In the genomic region with DNA sequence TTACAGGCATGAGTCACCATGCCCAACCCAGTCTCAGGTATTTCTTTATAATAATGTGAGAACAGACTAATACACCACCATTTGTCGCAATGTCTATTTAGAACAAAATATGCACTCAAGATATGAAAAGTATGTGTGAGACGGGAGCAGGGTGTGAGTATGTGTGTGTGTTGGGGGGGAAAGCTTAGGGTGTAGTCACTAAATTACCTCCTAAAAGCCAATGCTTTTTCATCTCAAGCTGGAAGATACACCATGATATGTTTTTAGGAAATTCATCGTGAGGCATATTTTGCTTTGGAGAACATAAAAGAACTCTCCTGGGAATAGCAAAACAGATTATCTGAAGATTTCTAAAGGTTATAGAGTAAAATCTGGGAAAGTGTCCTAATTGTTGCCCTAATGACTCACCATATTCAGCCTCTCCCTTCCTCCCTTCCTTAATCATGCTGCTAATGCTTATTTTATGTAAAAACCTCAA, we compare ENCODE assay signal across 30 cellular contexts.
DNase-seq lines count a peak whose midpoint lies in the region; ATAC-seq and TF ChIP-seq lines count a peak whose summit lies in the region.
"Had no signal": no experiment of that assay in that cellular context is flagged by ENCODE, and none has a peak within 500 bp of the region (broad histone marks: within the 10 kb centered on the region; RNA-seq: fewer than 3 reads in every experiment).

No MANE protein-coding gene starts in this region.

- no peak overlapping the region for H3K4me2 ChIP-seq in fibroblast of lung (ENCODE audit: extremely low read depth, insufficient read depth, low read length)

- H3K36me3 ChIP-seq in fibroblast of lung (ENCODE audit: control insufficient read depth, insufficient read depth, low read length) = no peaks in the 10 kb centered on the region
- H3K36me3 ChIP-seq: tibial nerve had no signal

- H3K9ac ChIP-seq in fibroblast of lung (ENCODE audit: insufficient read depth, low read length) = no peak overlapping the region

- H3K4me3 ChIP-seq in fibroblast of lung (replicated peaks in 1 of 4; ENCODE audit: control extremely low read depth in 1 of 4, insufficient read depth in 1 of 4, low read depth in 3 of 4, low read length in 4 of 4) = no peak overlapping the region
- H3K4me3 ChIP-seq: K562, skin epidermis, tibial nerve had no signal

- TF ChIP-seq CTCF in fibroblast of lung (conservative IDR thresholded peaks at IDR 0.05 in 1 of 2, IDR thresholded peaks at IDR 0.05 in 1 of 2; ENCODE audit: low read depth in 1 of 2, low read length in 2 of 2) = no peak

- no peak overlapping the region for H3K27ac ChIP-seq in fibroblast of lung (ENCODE audit: insufficient read depth, low read length)
- H3K27ac ChIP-seq: skin epidermis, VCaP had no signal

- no peaks in the 10 kb centered on the region for H4K20me1 ChIP-seq in fibroblast of lung (ENCODE audit: control insufficient read depth, extremely low read depth, insufficient read depth, low read length)

- H3K79me2 ChIP-seq in fibroblast of lung (ENCODE audit: control insufficient read depth, insufficient read depth, low read length) = no peaks in the 10 kb centered on the region

- no peaks in the 10 kb centered on the region for H3K27me3 ChIP-seq in fibroblast of lung (ENCODE audit: control insufficient read depth, insufficient read depth, low read length)
- H3K27me3 ChIP-seq: tibial nerve had no signal

- H3K9me3 ChIP-seq in fibroblast of lung (ENCODE audit: control insufficient read depth, insufficient read depth, low read depth, low read length) = no peaks in the 10 kb centered on the region
- H3K9me3 ChIP-seq: tibial nerve had no signal

- no peak for ATAC-seq in GM18505 (IDR thresholded peaks at IDR 0.05; ENCODE audit: unreplicated experiment)
- no peak for ATAC-seq in HG02973 (IDR thresholded peaks at IDR 0.05; ENCODE audit: unreplicated experiment)
- no peak for ATAC-seq in GM21423 (IDR thresholded peaks at IDR 0.05; ENCODE audit: unreplicated experiment)
- ATAC-seq: activated naive CD8-positive, alpha-beta T cell treated with anti-CD3 and anti-CD28 coated beads, Interleukin-2, amount 50 U/mL, for 24 hours; natural killer cell treated with Interleukin-12 subunit alpha and Interleukin-12 subunit beta and Interleukin-15 and Interleukin-18, amount 100 ng/mL, for 72 hours had no signal

- H3K4me1 ChIP-seq in fibroblast of lung (ENCODE audit: control insufficient read depth, extremely low read depth, insufficient read depth, low read length) = no peaks in the 10 kb centered on the region

- DNase-seq in HS-5 (ENCODE audit: low read depth) (peak; percentile 22), amniotic epithelial cell (ENCODE audit: low read depth) (peak; percentile 82), fibroblast of lung (ENCODE audit: low read depth in 2 of 2) (peak; percentile 56 to 89), non-pigmented ciliary epithelial cell (ENCODE audit: low read depth) (peak; percentile 42), erythroblast (lab: John Stamatoyannopoulos, UW) (no peak)
- DNase-seq: activated CD4-positive, alpha-beta T cell treated with anti-CD3 and anti-CD28 coated beads, Interleukin-2, amount 50 U/mL, for 1 hour; activated CD8-positive, alpha-beta memory T cell treated with anti-CD3 and anti-CD28 coated beads, Interleukin-2, amount 50 U/mL, for 48 hours; activated effector memory CD4-positive, alpha-beta T cell treated with Interleukin-2 at 50 U/mL for 16 hours; activated naive CD8-positive, alpha-beta T cell treated with anti-CD3 and anti-CD28 coated beads, Interleukin-2, amount 50 U/mL, for 24 hours; CD4-positive, CD25-positive, alpha-beta regulatory T cell; cerebellar nuclear complex; GF-D8; HFFc6; hippocampal formation; islet precursor cell; midbrain; NCI-H1930; NCI-H345; NCI-H82; stimulated activated CD4-positive, alpha-beta T cell treated with anti-CD3 and anti-CD28 coated beads, Interleukin-2, amount 100 ng/mL, for 48 hours; stimulated activated naive CD4-positive, alpha-beta T cell treated with Interleukin-2 at 50 U/mL for 16 hours; T-helper 1 cell had no signal

- H2AFZ ChIP-seq in fibroblast of lung (ENCODE audit: low read length) = no peak overlapping the region

- TF ChIP-seq POLR2A in erythroblast (IDR thresholded peaks at IDR 0.05; ENCODE audit: low read length) (no peak), GM18505 (IDR thresholded peaks at IDR 0.05; ENCODE audit: borderline replicate concordance, extremely low read depth, insufficient read depth, insufficient read length) (no peak)

Comparison
In these comparisons a context has a peak if more than half of its experiments do, and no peak if none do; other contexts are left out.
1. DNase-seq: peak in HS-5 (single experiment), amniotic epithelial cell (single experiment), fibroblast of lung (2 of 2) and non-pigmented ciliary epithelial cell (single experiment); none in erythroblast (0 of 2).